16 cellular contexts compared by ENCODE assay signal in the genomic region with DNA sequence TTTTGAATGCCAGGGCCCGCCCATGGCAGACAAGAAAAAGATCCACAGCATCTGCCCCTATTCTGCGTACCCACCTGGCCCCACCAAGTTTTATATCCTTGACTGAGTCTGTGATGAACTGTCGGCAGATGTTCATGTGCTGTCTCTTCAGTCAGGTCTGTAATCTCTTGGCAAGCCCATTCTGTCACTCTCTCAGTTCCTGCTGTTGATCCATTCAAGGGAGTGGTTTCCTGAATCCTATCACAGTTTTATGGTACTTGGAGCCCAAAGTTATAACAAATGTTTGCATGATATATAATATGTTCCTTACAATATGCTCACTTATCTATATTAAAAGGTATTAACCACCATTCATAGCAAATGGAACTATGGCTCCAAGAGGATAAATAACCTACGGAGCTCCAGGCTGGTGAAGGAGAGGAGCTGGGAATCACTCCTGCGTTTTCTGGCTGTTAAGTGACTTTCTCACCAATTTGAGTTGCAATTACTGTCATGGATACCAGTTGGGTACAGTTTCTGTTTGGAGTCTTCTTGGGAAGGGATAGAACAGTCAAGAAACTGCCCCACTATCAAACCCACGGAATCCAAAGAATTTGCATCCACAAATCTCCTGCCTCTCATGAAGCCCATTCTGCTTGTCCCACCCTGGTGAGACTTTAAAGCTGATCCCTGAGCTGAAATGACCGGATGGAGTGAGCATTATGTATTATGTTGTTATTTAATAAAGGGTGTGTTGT.
"Had no signal": no experiment of that assay in that cellular context is flagged by ENCODE, and none has a peak within 500 bp of the region (broad histone marks: within the 10 kb centered on the region; RNA-seq: fewer than 3 reads in every experiment).

No MANE protein-coding gene starts in this region.

- H3K36me3 ChIP-seq: neutrophil, pancreas, right lobe of liver, thoracic aorta, upper lobe of left lung had no signal

- H3K27me3 ChIP-seq: pancreas, right lobe of liver, upper lobe of left lung had no signal

- DNase-seq: activated CD4-positive, alpha-beta T cell treated with anti-CD3 and anti-CD28 coated beads, Interleukin-2, amount 10 ng/mL, durations not matched to agents 24 days and 14 days; activated CD8-positive, alpha-beta T cell treated with anti-CD3 and anti-CD28 coated beads for 36 hours; activated naive CD4-positive, alpha-beta T cell; activated naive CD8-positive, alpha-beta T cell treated with anti-CD3 and anti-CD28 coated beads for 36 hours; activated T-cell treated with anti-CD3 and anti-CD28 coated beads, Interleukin-2, amount 50 U/mL, for 1 hour; amniotic stem cell; effector memory CD8-positive, alpha-beta T cell; natural killer cell; pancreas; right lobe of liver; stimulated activated CD4-positive, alpha-beta T cell treated with anti-CD3 and anti-CD28 coated beads, Interleukin-4, amount 100 ng/mL, for 4 hours; upper lobe of left lung had no signal

- H3K27ac ChIP-seq: neutrophil, pancreas, right lobe of liver, thoracic aorta, upper lobe of left lung had no signal

- H3K4me3 ChIP-seq: pancreas, right lobe of liver, thoracic aorta, upper lobe of left lung had no signal

- H3K4me1 ChIP-seq: pancreas, right lobe of liver had no signal

- H3K9me3 ChIP-seq: neutrophil, pancreas, right lobe of liver, thoracic aorta, upper lobe of left lung had no signal

- ATAC-seq: activated CD8-positive, alpha-beta T cell treated with anti-CD3 and anti-CD28 coated beads for 36 hours; activated T-helper 17 cell treated with anti-CD3 and anti-CD28 coated beads, Interleukin-2, amount 50 U/mL, for 72 hours; effector memory CD8-positive, alpha-beta T cell; natural killer cell; pancreas; right lobe of liver; stimulated activated memory B cell treated with anti-CD40 and anti-IgM and Interleukin-4, amounts not matched to agents 10 μg/mL and 1 μg/mL and 100 μg/mL, for 72 hours had no signal
